Comparison of ENCODE assay signal across 1 cellular context in the genomic region with DNA sequence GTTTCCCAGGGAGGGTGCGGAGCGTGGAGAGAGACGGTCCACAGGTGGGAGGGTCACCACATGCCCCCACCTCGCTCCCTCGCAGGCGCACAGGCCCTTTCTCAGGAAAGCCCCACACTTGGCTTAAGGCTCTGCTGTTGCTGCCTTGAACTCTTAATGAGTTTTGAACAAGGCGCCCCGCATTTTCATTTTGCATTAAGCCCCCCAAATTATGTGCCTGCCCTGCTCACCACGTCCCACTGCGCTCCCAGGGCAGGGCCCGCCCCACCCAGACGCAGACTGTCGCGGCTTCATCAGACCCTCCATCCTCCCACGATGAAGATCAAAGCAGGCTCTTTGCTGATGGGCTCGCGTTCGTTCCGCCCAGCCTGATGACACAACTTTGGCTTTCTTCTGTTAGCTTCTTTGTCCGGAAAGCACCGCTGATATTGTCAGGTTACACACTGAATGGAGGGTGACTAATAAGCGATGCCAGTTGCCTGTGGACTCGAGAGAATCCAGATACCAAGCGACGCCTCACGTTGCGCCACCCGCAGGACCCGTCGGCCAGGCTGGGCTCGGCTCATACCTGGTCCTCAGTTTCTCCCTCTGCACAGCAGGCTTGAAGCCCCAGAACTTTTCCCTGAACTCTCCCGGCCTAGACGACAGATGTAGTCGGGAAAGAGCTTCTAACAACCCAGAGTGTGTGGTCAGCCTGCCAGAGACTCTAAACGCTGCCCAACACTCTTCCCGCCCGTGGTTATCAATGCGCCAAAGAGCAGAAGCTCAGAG.
TF ChIP-seq lines count a peak whose summit lies in the region.

No MANE protein-coding gene starts in this region.

TF ChIP-seq in HepG2, 621 proteins besides CTCF, POLR2A, EP300 and RAD21 (continued from another document and continues in another):
- TF ChIP-seq ZNF224 (CRISPR knock-in tag; IDR thresholded peaks at IDR 0.05) (no peak), ARID2 (CRISPR knock-in tag; IDR thresholded peaks at IDR 0.05; ENCODE audit: borderline replicate concordance) (no peak), CEBPG (CRISPR knock-in tag; IDR thresholded peaks at IDR 0.05) (peak; percentile 62; the same call in 1 of the 2 replicates), ZNF709 (CRISPR knock-in tag; IDR thresholded peaks at IDR 0.05) (no peak), SOX6 (IDR thresholded peaks at IDR 0.05) (no peak), SOX6 (CRISPR knock-in tag; IDR thresholded peaks at IDR 0.05) (peak; percentile 24; the same call in 1 of the 2 replicates), BCL6 (CRISPR knock-in tag; IDR thresholded peaks at IDR 0.05) (peak; percentile 33; the same call in 1 of the 2 replicates), NFE2L1 (CRISPR knock-in tag; IDR thresholded peaks at IDR 0.05; ENCODE audit: borderline replicate concordance) (no peak), MAFK (conservative IDR thresholded peaks at IDR 0.05 in 1 of 2, IDR thresholded peaks at IDR 0.05 in 1 of 2; ENCODE audit: low read length in 2 of 2) (no peak), ZNF343 (CRISPR knock-in tag; IDR thresholded peaks at IDR 0.05) (no peak), ZSCAN20 (CRISPR knock-in tag; IDR thresholded peaks at IDR 0.05; ENCODE audit: borderline replicate concordance) (no peak), ZNF629 (CRISPR knock-in tag; conservative IDR thresholded peaks at IDR 0.05) (no peak), KDM3A (CRISPR knock-in tag; IDR thresholded peaks at IDR 0.05; ENCODE audit: low read depth) (no peak), NFIC (IDR thresholded peaks at IDR 0.05; ENCODE audit: low read length) (no peak), CAMTA2 (CRISPR knock-in tag; IDR thresholded peaks at IDR 0.05; ENCODE audit: borderline replicate concordance) (no peak), TSC22D2 (CRISPR knock-in tag; IDR thresholded peaks at IDR 0.05; ENCODE audit: borderline replicate concordance) (no peak), ZC3H13 (CRISPR knock-in tag; IDR thresholded peaks at IDR 0.05) (no peak), ZNF569 (CRISPR knock-in tag; IDR thresholded peaks at IDR 0.05; ENCODE audit: borderline replicate concordance) (no peak), SOX13 (IDR thresholded peaks at IDR 0.05) (no peak), SOX13 (CRISPR knock-in tag; conservative IDR thresholded peaks at IDR 0.05 in 1 of 2, IDR thresholded peaks at IDR 0.05 in 1 of 2) (peak in 1 of 2 experiments; percentile 66; a peak in 2 of 4 replicates), ZBTB3 (CRISPR knock-in tag; IDR thresholded peaks at IDR 0.05; ENCODE audit: borderline replicate concordance, low read depth) (no peak), ZNF225 (CRISPR knock-in tag; IDR thresholded peaks at IDR 0.05) (no peak), ZNF891 (CRISPR knock-in tag; IDR thresholded peaks at IDR 0.05) (no peak), ZNF234 (CRISPR knock-in tag; conservative IDR thresholded peaks at IDR 0.05) (no peak), ETV5 (CRISPR knock-in tag; IDR thresholded peaks at IDR 0.05; ENCODE audit: borderline replicate concordance) (peak; percentile 18; the same call in 1 of the 2 replicates), SIX1 (CRISPR knock-in tag; IDR thresholded peaks at IDR 0.05; ENCODE audit: borderline replicate concordance) (no peak), FOXA3 (CRISPR knock-in tag; IDR thresholded peaks at IDR 0.05) (peak; percentile 48; the same call in 1 of the 2 replicates), CENPT (CRISPR knock-in tag; IDR thresholded peaks at IDR 0.05; ENCODE audit: low read depth) (no peak), POLR2G (IDR thresholded peaks at IDR 0.05; ENCODE audit: low read depth, low read length) (peak; percentile 25; the same call in 1 of the 2 replicates), SP4 (CRISPR knock-in tag; IDR thresholded peaks at IDR 0.05) (0 out of 2 replicates have a peak, but pooled peaks have one; percentile 37), KDM1A (CRISPR knock-in tag; IDR thresholded peaks at IDR 0.05) (peak; percentile 18; the same call in 1 of the 2 replicates), ZNF790 (CRISPR knock-in tag; IDR thresholded peaks at IDR 0.05; ENCODE audit: borderline replicate concordance) (no peak), ZNF556 (CRISPR knock-in tag; IDR thresholded peaks at IDR 0.05; ENCODE audit: borderline replicate concordance) (no peak), YEATS2 (CRISPR knock-in tag; IDR thresholded peaks at IDR 0.05; ENCODE audit: borderline replicate concordance) (no peak), ZNF75D (CRISPR knock-in tag; IDR thresholded peaks at IDR 0.05; ENCODE audit: borderline replicate concordance) (no peak), TMF1 (CRISPR knock-in tag; IDR thresholded peaks at IDR 0.05; ENCODE audit: low read depth) (no peak), TCF7 (IDR thresholded peaks at IDR 0.05; ENCODE audit: low read depth) (peak; percentile 74)
- TF ChIP-seq, protein P1, sequence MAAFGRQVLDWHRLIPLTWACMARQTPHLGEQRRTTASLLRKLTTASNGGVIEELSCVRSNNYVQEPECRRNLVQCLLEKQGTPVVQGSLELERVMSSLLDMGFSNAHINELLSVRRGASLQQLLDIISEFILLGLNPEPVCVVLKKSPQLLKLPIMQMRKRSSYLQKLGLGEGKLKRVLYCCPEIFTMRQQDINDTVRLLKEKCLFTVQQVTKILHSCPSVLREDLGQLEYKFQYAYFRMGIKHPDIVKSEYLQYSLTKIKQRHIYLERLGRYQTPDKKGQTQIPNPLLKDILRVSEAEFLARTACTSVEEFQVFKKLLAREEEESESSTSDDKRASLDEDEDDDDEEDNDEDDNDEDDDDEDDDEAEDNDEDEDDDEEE (CRISPR knock-in tag; IDR thresholded peaks at IDR 0.05), result 0 out of 2 replicates have a peak, but pooled peaks have one; percentile 33
- TF ChIP-seq, protein P2, sequence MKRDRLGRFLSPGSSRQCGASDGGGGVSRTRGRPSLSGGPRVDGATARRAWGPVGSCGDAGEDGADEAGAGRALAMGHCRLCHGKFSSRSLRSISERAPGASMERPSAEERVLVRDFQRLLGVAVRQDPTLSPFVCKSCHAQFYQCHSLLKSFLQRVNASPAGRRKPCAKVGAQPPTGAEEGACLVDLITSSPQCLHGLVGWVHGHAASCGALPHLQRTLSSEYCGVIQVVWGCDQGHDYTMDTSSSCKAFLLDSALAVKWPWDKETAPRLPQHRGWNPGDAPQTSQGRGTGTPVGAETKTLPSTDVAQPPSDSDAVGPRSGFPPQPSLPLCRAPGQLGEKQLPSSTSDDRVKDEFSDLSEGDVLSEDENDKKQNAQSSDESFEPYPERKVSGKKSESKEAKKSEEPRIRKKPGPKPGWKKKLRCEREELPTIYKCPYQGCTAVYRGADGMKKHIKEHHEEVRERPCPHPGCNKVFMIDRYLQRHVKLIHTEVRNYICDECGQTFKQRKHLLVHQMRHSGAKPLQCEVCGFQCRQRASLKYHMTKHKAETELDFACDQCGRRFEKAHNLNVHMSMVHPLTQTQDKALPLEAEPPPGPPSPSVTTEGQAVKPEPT (CRISPR knock-in tag; IDR thresholded peaks at IDR 0.05; ENCODE audit: low read depth), result no peak
- TF ChIP-seq, protein P3, sequence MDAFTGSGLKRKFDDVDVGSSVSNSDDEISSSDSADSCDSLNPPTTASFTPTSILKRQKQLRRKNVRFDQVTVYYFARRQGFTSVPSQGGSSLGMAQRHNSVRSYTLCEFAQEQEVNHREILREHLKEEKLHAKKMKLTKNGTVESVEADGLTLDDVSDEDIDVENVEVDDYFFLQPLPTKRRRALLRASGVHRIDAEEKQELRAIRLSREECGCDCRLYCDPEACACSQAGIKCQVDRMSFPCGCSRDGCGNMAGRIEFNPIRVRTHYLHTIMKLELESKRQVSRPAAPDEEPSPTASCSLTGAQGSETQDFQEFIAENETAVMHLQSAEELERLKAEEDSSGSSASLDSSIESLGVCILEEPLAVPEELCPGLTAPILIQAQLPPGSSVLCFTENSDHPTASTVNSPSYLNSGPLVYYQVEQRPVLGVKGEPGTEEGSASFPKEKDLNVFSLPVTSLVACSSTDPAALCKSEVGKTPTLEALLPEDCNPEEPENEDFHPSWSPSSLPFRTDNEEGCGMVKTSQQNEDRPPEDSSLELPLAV (CRISPR knock-in tag; conservative IDR thresholded peaks at IDR 0.05; ENCODE audit: low read depth), result no peak
- TF ChIP-seq, protein P4, sequence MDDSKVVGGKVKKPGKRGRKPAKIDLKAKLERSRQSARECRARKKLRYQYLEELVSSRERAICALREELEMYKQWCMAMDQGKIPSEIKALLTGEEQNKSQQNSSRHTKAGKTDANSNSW (CRISPR knock-in tag; IDR thresholded peaks at IDR 0.05; ENCODE audit: borderline replicate concordance), result no peak
- TF ChIP-seq, protein P5, sequence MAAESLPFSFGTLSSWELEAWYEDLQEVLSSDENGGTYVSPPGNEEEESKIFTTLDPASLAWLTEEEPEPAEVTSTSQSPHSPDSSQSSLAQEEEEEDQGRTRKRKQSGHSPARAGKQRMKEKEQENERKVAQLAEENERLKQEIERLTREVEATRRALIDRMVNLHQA (CRISPR knock-in tag; IDR thresholded peaks at IDR 0.05), result no peak
- TF ChIP-seq, protein P6, sequence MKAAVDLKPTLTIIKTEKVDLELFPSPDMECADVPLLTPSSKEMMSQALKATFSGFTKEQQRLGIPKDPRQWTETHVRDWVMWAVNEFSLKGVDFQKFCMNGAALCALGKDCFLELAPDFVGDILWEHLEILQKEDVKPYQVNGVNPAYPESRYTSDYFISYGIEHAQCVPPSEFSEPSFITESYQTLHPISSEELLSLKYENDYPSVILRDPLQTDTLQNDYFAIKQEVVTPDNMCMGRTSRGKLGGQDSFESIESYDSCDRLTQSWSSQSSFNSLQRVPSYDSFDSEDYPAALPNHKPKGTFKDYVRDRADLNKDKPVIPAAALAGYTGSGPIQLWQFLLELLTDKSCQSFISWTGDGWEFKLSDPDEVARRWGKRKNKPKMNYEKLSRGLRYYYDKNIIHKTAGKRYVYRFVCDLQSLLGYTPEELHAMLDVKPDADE (CRISPR knock-in tag; IDR thresholded peaks at IDR 0.05), result no peak
- TF ChIP-seq, protein P7, sequence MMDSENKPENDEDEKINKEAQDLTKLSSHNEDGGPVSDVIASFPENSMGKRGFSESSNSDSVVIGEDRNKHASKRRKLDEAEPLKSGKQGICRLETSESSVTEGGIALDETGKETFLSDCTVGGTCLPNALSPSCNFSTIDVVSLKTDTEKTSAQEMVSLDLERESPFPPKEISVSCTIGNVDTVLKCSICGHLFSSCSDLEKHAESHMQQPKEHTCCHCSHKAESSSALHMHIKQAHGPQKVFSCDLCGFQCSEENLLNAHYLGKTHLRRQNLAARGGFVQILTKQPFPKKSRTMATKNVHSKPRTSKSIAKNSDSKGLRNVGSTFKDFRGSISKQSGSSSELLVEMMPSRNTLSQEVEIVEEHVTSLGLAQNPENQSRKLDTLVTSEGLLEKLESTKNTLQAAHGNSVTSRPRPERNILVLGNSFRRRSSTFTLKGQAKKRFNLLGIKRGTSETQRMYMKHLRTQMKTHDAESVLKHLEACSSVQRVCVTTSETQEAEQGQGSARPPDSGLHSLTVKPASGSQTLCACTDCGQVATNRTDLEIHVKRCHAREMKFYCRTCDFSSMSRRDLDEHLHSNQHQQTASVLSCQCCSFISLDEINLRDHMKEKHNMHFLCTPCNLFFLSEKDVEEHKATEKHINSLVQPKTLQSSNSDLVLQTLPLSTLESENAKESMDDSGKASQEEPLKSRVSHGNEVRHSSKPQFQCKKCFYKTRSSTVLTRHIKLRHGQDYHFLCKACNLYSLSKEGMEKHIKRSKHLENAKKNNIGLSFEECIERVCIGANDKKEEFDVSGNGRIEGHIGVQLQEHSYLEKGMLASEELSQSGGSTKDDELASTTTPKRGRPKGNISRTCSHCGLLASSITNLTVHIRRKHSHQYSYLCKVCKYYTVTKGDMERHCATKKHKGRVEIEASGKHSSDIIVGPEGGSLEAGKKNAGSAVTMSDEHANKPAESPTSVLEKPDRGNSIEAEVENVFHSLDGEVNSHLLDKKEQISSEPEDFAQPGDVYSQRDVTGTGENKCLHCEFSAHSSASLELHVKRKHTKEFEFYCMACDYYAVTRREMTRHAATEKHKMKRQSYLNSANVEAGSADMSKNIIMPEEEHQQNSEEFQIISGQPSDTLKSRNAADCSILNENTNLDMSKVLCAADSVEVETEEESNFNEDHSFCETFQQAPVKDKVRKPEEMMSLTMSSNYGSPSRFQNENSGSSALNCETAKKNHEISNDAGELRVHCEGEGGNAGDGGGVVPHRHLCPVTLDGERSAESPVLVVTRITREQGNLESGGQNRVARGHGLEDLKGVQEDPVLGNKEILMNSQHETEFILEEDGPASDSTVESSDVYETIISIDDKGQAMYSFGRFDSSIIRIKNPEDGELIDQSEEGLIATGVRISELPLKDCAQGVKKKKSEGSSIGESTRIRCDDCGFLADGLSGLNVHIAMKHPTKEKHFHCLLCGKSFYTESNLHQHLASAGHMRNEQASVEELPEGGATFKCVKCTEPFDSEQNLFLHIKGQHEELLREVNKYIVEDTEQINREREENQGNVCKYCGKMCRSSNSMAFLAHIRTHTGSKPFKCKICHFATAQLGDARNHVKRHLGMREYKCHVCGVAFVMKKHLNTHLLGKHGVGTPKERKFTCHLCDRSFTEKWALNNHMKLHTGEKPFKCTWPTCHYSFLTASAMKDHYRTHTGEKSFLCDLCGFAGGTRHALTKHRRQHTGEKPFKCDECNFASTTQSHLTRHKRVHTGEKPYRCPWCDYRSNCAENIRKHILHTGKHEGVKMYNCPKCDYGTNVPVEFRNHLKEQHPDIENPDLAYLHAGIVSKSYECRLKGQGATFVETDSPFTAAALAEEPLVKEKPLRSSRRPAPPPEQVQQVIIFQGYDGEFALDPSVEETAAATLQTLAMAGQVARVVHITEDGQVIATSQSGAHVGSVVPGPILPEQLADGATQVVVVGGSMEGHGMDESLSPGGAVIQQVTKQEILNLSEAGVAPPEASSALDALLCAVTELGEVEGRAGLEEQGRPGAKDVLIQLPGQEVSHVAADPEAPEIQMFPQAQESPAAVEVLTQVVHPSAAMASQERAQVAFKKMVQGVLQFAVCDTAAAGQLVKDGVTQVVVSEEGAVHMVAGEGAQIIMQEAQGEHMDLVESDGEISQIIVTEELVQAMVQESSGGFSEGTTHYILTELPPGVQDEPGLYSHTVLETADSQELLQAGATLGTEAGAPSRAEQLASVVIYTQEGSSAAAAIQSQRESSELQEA (CRISPR knock-in tag; IDR thresholded peaks at IDR 0.05; ENCODE audit: not compliant biosample characterization), result no peak
